ENCODE assay signal across 8 cellular contexts in the genomic region with DNA sequence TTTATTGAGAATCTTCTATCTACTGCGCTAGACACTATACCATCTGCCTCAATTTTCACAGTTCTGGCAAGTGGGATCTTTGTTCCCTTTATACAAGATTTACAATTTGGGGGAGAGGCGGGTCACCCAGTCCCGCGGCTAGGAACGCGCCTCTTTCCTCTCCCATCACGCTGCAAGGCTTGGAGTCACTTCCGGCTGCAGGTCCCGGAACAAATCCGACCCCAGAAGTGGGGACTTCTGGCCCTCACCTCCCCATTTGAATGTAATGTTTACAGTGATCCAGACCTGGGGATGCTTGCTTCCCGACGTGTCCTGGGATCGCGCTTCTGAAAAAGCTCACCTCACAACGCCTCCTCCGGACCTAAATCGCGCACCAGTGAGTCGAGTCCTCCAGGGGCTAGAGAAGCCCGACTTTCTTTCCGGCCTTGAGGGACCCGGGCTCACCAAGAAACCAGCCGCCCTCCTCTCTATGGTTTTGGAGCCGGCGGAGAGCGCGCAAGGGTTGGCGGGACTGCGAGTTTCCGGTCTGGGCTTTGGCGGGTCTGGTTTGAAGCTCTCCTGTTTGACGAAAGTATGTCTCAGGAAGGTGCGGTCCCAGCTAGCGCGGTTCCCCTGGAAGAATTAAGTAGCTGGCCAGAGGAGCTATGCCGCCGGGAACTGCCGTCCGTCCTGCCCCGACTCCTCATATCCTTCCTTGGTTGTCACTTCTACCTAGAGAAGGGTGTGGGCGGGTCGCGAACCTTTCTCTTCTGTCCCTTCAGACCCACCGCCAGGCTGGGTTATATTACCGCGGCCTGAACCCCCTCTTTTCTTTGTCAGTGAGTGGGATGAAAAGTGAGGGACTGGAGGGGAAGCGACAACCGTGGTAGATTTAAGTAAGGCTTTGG. TPM values are rescaled to one million over a fixed set of nuclear protein-coding genes. Genes with fewer than 3 reads are reported as not detected.
DNase-seq lines count a peak whose midpoint lies in the region; ATAC-seq and TF ChIP-seq lines count a peak whose summit lies in the region.

Gene METTL18 (minus strand): TSS at position 378 of the 887 bp plus-strand sequence. CDS start 1,212 bp downstream, outside the sequence.

- no peaks in the 10 kb centered on the region for H3K9me3 Mint-ChIP-seq in activated T-helper 17 cell treated with anti-CD3 and anti-CD28 coated beads, Interleukin-2, amount 50 U/mL, for 72 hours
- H3K9me3 Mint-ChIP-seq in natural killer cell = no peaks in the 10 kb centered on the region

- H3K36me3 Mint-ChIP-seq in activated T-helper 17 cell treated with anti-CD3 and anti-CD28 coated beads, Interleukin-2, amount 50 U/mL, for 72 hours (ENCODE audit: low read depth) = peaks cover 38% of the 10 kb centered on the region
- H3K36me3 Mint-ChIP-seq in natural killer cell = no peaks in the 10 kb centered on the region

- peak; percentile 96 for DNase-seq in Daoy (ENCODE audit: low read depth)
- peak; percentile 96 for DNase-seq in GOT3 (lab: John Stamatoyannopoulos, UW)
- DNase-seq in LNCaP clone FGC (ENCODE audit: low read depth) = peak; percentile 91
- peak; percentile 95 for DNase-seq in RWPE1 (ENCODE audit: low spot score)
- peak; percentile 97 for DNase-seq in fibroblast of peridontal ligament (ENCODE audit: extremely low read depth)
- peak; percentile 79 for DNase-seq in natural killer cell
- DNase-seq in stimulated activated naive CD4-positive, alpha-beta T cell treated with Interleukin-2 at 50 U/mL for 16 hours (lab: John Stamatoyannopoulos, UW) = peak; percentile 90

- CTCF ChIA-PET in RWPE1 (lab: Yijun Ruan, JAX) = interaction anchor here (0.6 to 0.7 kb wide), 2 partner anchors 25 to 194 kb away, joined by 3 read pairs; no protein-coding TSS in a partner anchor

- H3K4me3 Mint-ChIP-seq in activated T-helper 17 cell treated with anti-CD3 and anti-CD28 coated beads, Interleukin-2, amount 50 U/mL, for 72 hours = peak within 1 kb of the TSS; percentile 95
- H3K4me3 Mint-ChIP-seq in natural killer cell = peak within 1 kb of the TSS; percentile 100

- H3K27me3 Mint-ChIP-seq in activated T-helper 17 cell treated with anti-CD3 and anti-CD28 coated beads, Interleukin-2, amount 50 U/mL, for 72 hours = no peaks in the 10 kb centered on the region
- no peaks in the 10 kb centered on the region for H3K27me3 Mint-ChIP-seq in natural killer cell (ENCODE audit: low read depth in 2 of 2)

- TF ChIP-seq CTCF in LNCaP clone FGC (IDR thresholded peaks at IDR 0.05; ENCODE audit: control insufficient read depth, extremely low read depth, insufficient read depth) (no peak), RWPE1 (conservative IDR thresholded peaks at IDR 0.05; ENCODE audit: low read depth) (no peak), natural killer cell (IDR thresholded peaks at IDR 0.05) (no peak)

- peak within 1 kb of the TSS; percentile 73 for H3K4me3 ChIP-seq in LNCaP clone FGC (ENCODE audit: low read depth, low read length)

- POLR2A ChIA-PET in RWPE1 (lab: Yijun Ruan, JAX; ENCODE audit: low non-redundant PET) = interaction anchor here (0.6 kb wide), 1 partner anchor 12 kb away, joined by 3 read pairs; no protein-coding TSS in a partner anchor

- intact Hi-C loops in natural killer cell (cut with micrococcal nuclease) = loop anchor here (2.0 kb wide), 1 partner anchor 98 kb away; the partner anchor contains the start of gene SCYL3

- H3K4me1 Mint-ChIP-seq in activated T-helper 17 cell treated with anti-CD3 and anti-CD28 coated beads, Interleukin-2, amount 50 U/mL, for 72 hours = peaks cover 19% of the 10 kb centered on the region
- H3K4me1 Mint-ChIP-seq in natural killer cell = peaks cover 40 to 45% of the 10 kb centered on the region in 2 donors

- ATAC-seq in activated T-helper 17 cell treated with anti-CD3 and anti-CD28 coated beads, Interleukin-2, amount 50 U/mL, for 72 hours (replicated peaks) = peak; percentile 95
- ATAC-seq in natural killer cell = peak; percentile 97 to 99 (median 99)

- H3K27ac Mint-ChIP-seq in activated T-helper 17 cell treated with anti-CD3 and anti-CD28 coated beads, Interleukin-2, amount 50 U/mL, for 72 hours = peak within 1 kb of the TSS; percentile 94
- peak within 1 kb of the TSS; percentile 96 to 98 for H3K27ac Mint-ChIP-seq in natural killer cell

- peak within 1 kb of the TSS; percentile 83 for H3K27ac ChIP-seq in RWPE1

RNA-seq across cellular contexts. Expression of gene METTL18, which starts in this region (rescaled TPM):
- 10.4 and 13.0 TPM in 2 replicates for total RNA-seq in Daoy (2014; rRNA removed; shearing (Covaris generic))
- total RNA-seq in activated T-helper 17 cell treated with anti-CD3 and anti-CD28 coated beads, Interleukin-2, amount 50 U/mL, for 72 hours = 10 to 100 TPM in 1 of 2 donors, 1 to 10 TPM in 1; 8.3 to 10.4 TPM
- 1 to 10 TPM; 4.9 to 10.0 (median 7.2) TPM for total RNA-seq in natural killer cell

Comparison
In these comparisons a context has a peak if more than half of its experiments do, and no peak if none do; other contexts are left out.
1. Peak in every context shown above with its lines: DNase-seq, ATAC-seq, H3K4me3 ChIP-seq and H3K27ac ChIP-seq.